In the genomic region with DNA sequence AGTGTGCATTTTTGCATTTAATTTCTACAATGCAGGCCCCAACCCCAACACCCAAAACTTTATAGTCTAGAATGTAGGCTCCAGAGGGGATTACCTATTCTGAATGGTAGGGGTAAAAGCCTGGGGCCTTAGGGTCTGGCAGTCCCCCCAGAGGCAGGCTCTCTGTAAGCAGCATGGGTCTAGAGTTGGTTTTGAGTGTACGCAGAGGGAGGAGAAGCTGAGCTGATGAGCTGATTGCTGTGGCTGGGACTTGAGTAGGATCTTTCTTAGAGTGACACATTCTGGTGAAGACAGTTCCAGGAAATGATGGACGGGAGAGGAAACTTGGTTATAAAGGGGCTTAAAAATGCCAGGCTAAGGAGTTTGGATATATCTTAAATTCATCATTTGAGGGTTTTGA, we compare ENCODE assay signal across 11 cellular contexts. TPM values are rescaled to one million over a fixed set of nuclear protein-coding genes. Genes with fewer than 3 reads are reported as not detected.
DNase-seq lines count a peak whose midpoint lies in the region; ATAC-seq lines count a peak whose summit lies in the region.
"Had no signal": no experiment of that assay in that cellular context is flagged by ENCODE, and none has a peak within 500 bp of the region (broad histone marks: within the 10 kb centered on the region; RNA-seq: fewer than 3 reads in every experiment).

No MANE protein-coding gene starts in this region.

- H3K27ac Mint-ChIP-seq in activated naive CD4-positive, alpha-beta T cell treated with anti-CD3 and anti-CD28 coated beads for 36 hours = peak overlapping the region; percentile 27
- peak overlapping the region; percentile 93 for H3K27ac Mint-ChIP-seq in activated T-helper 2 cell treated with anti-CD3 and anti-CD28 coated beads, Interferon-gamma antibody, Interleukin-2, Interleukin-4, amounts not matched to agents 10 μg/mL and 5 μg/mL and 100 μg/mL, durations not matched to agents 14 hours and 24 hours and 36 hours
- peak overlapping the region; percentile 22 for H3K27ac Mint-ChIP-seq in memory B cell

- no peaks in the 10 kb centered on the region for H3K27me3 Mint-ChIP-seq in activated naive CD4-positive, alpha-beta T cell treated with anti-CD3 and anti-CD28 coated beads for 36 hours (ENCODE audit: low read depth)
- H3K27me3 Mint-ChIP-seq in activated T-helper 2 cell treated with anti-CD3 and anti-CD28 coated beads, Interferon-gamma antibody, Interleukin-2, Interleukin-4, amounts not matched to agents 10 μg/mL and 5 μg/mL and 100 μg/mL, durations not matched to agents 14 hours and 24 hours and 36 hours (ENCODE audit: low read depth) = no peaks in the 10 kb centered on the region
- H3K27me3 Mint-ChIP-seq in memory B cell = no peaks in the 10 kb centered on the region

- DNase-seq in activated naive CD4-positive, alpha-beta T cell treated with anti-CD3 and anti-CD28 coated beads for 36 hours = peak; percentile 44
- no peak for DNase-seq in activated naive CD4-positive, alpha-beta T cell (lab: John Stamatoyannopoulos, UW)
- no peak for DNase-seq in activated T-helper 2 cell treated with anti-CD3 and anti-CD28 coated beads, Interferon-gamma antibody, Interleukin-2, Interleukin-4, amounts not matched to agents 10 μg/mL and 5 μg/mL and 100 μg/mL, durations not matched to agents 14 hours and 24 hours and 36 hours (ENCODE audit: low spot score)
- no peak for DNase-seq in memory B cell (ENCODE audit: low spot score in 2 of 2)
- no peak for DNase-seq in effector memory CD4-positive, alpha-beta T cell
- no peak for DNase-seq in NCI-H1105 (lab: John Stamatoyannopoulos, UW)
- DNase-seq: activated gamma-delta T cell treated with Interleukin-2 at 50 U/mL for 16 hours, NCI-H446 had no signal

- H3K27ac ChIP-seq in stomach smooth muscle (ENCODE audit: low read length) = peak overlapping the region; percentile 100
- H3K27ac ChIP-seq in effector memory CD4-positive, alpha-beta T cell (ENCODE audit: insufficient read depth, low read length, poor library complexity, severe bottlenecking) = no peak overlapping the region

- H3K27me3 ChIP-seq in stomach smooth muscle (ENCODE audit: control insufficient read depth in 1 of 2, insufficient read depth in 2 of 2, low read length in 2 of 2) = no peaks in the 10 kb centered on the region
- no peaks in the 10 kb centered on the region for H3K27me3 ChIP-seq in effector memory CD4-positive, alpha-beta T cell (replicated peaks; ENCODE audit: control insufficient read depth, insufficient read depth, low read length, poor library complexity, severe bottlenecking)

- H3K36me3 Mint-ChIP-seq in activated naive CD4-positive, alpha-beta T cell treated with anti-CD3 and anti-CD28 coated beads for 36 hours (ENCODE audit: low read depth) = peaks cover 11% of the 10 kb centered on the region
- peaks cover 30% of the 10 kb centered on the region for H3K36me3 Mint-ChIP-seq in activated T-helper 2 cell treated with anti-CD3 and anti-CD28 coated beads, Interferon-gamma antibody, Interleukin-2, Interleukin-4, amounts not matched to agents 10 μg/mL and 5 μg/mL and 100 μg/mL, durations not matched to agents 14 hours and 24 hours and 36 hours (ENCODE audit: low read depth)
- H3K36me3 Mint-ChIP-seq in memory B cell = peaks cover 6% of the 10 kb centered on the region

- intact Hi-C loops in activated naive CD4-positive, alpha-beta T cell treated with anti-CD3 and anti-CD28 coated beads for 36 hours (cut with micrococcal nuclease) = loop anchor here (10.0 kb wide), 1 partner anchor 181 kb away; no protein-coding TSS in a partner anchor
- intact Hi-C loops in activated T-helper 2 cell treated with anti-CD3 and anti-CD28 coated beads, Interferon-gamma antibody, Interleukin-2, Interleukin-4, amounts not matched to agents 10 μg/mL and 5 μg/mL and 100 μg/mL, durations not matched to agents 14 hours and 24 hours and 36 hours (cut with micrococcal nuclease) = loop anchor here (1.0 to 10.0 kb wide), 8 partner anchors 9 to 799 kb away; no protein-coding TSS in a partner anchor

- H3K9me3 ChIP-seq in stomach smooth muscle (ENCODE audit: control insufficient read depth in 2 of 2, low read length in 2 of 2) = no peaks in the 10 kb centered on the region
- H3K9me3 ChIP-seq in effector memory CD4-positive, alpha-beta T cell (ENCODE audit: control insufficient read depth, low read length) = no peaks in the 10 kb centered on the region

- H3K9ac ChIP-seq in stomach smooth muscle (ENCODE audit: low read length in 2 of 2) = peak overlapping the region; percentile 69 to 96

- no peak overlapping the region for H3K4me3 Mint-ChIP-seq in activated naive CD4-positive, alpha-beta T cell treated with anti-CD3 and anti-CD28 coated beads for 36 hours
- H3K4me3 Mint-ChIP-seq in activated T-helper 2 cell treated with anti-CD3 and anti-CD28 coated beads, Interferon-gamma antibody, Interleukin-2, Interleukin-4, amounts not matched to agents 10 μg/mL and 5 μg/mL and 100 μg/mL, durations not matched to agents 14 hours and 24 hours and 36 hours (ENCODE audit: low read depth) = peak overlapping the region; percentile 90
- no peak overlapping the region for H3K4me3 Mint-ChIP-seq in memory B cell

- CTCF ChIA-PET in activated naive CD4-positive, alpha-beta T cell treated with anti-CD3 and anti-CD28 coated beads for 36 hours (lab: Charles Lee) = interaction anchor here (1.3 kb wide), 1 partner anchor 10 kb away, joined by 3 read pairs; no protein-coding TSS in a partner anchor

- H3K9me3 Mint-ChIP-seq in activated naive CD4-positive, alpha-beta T cell treated with anti-CD3 and anti-CD28 coated beads for 36 hours = no peaks in the 10 kb centered on the region
- H3K9me3 Mint-ChIP-seq in activated T-helper 2 cell treated with anti-CD3 and anti-CD28 coated beads, Interferon-gamma antibody, Interleukin-2, Interleukin-4, amounts not matched to agents 10 μg/mL and 5 μg/mL and 100 μg/mL, durations not matched to agents 14 hours and 24 hours and 36 hours = no peaks in the 10 kb centered on the region
- no peaks in the 10 kb centered on the region for H3K9me3 Mint-ChIP-seq in memory B cell

- H3K4me1 ChIP-seq in stomach smooth muscle (ENCODE audit: control insufficient read depth, insufficient read depth, low read length) = peaks cover 62% of the 10 kb centered on the region
- peaks cover 22% of the 10 kb centered on the region for H3K4me1 ChIP-seq in effector memory CD4-positive, alpha-beta T cell (ENCODE audit: control insufficient read depth, insufficient read depth, low read length, poor library complexity, severe bottlenecking)

- H3K4me1 Mint-ChIP-seq in activated naive CD4-positive, alpha-beta T cell treated with anti-CD3 and anti-CD28 coated beads for 36 hours (ENCODE audit: low read depth) = peaks cover 61% of the 10 kb centered on the region
- H3K4me1 Mint-ChIP-seq in activated T-helper 2 cell treated with anti-CD3 and anti-CD28 coated beads, Interferon-gamma antibody, Interleukin-2, Interleukin-4, amounts not matched to agents 10 μg/mL and 5 μg/mL and 100 μg/mL, durations not matched to agents 14 hours and 24 hours and 36 hours (ENCODE audit: low read depth) = peaks cover 68% of the 10 kb centered on the region
- peaks cover 49% of the 10 kb centered on the region for H3K4me1 Mint-ChIP-seq in memory B cell

- no peak for ATAC-seq in memory B cell (ENCODE audit: low read depth)
- no peak for ATAC-seq in GM18511 (IDR thresholded peaks at IDR 0.05; ENCODE audit: unreplicated experiment)
- ATAC-seq: K562 had no signal

- H3K4me3 ChIP-seq in stomach smooth muscle (ENCODE audit: low read length in 2 of 2) = peak overlapping the region; percentile 94
- H3K4me3 ChIP-seq in effector memory CD4-positive, alpha-beta T cell (ENCODE audit: insufficient read depth, low read depth, low read length, poor library complexity, severe bottlenecking) = no peak overlapping the region
- H3K4me3 ChIP-seq: K562 had no signal

- H3K36me3 ChIP-seq in stomach smooth muscle (ENCODE audit: control insufficient read depth in 2 of 2, insufficient read depth in 2 of 2, low read length in 2 of 2) = peaks cover 0 to 2% of the 10 kb centered on the region in 2 donors
- H3K36me3 ChIP-seq in effector memory CD4-positive, alpha-beta T cell (ENCODE audit: control insufficient read depth, insufficient read depth, low read length) = no peaks in the 10 kb centered on the region

RNA-seq across cellular contexts. Expression of gene LPP, which starts 2.1 kb away (rescaled TPM):
- total RNA-seq in activated naive CD4-positive, alpha-beta T cell treated with anti-CD3 and anti-CD28 coated beads for 36 hours = 10 to 100 TPM; 27.5 to 31.8 TPM
- 54.5 and 59.0 TPM in 2 replicates for total RNA-seq in activated T-helper 2 cell treated with anti-CD3 and anti-CD28 coated beads, Interferon-gamma antibody, Interleukin-2, Interleukin-4, amounts not matched to agents 10 μg/mL and 5 μg/mL and 100 μg/mL, durations not matched to agents 14 hours and 24 hours and 36 hours

Comparison
In these comparisons a context has a peak if more than half of its experiments do, and no peak if none do; other contexts are left out.
1. H3K27ac Mint-ChIP-seq: peak in every context shown above with its lines; median percentile 93 in activated T-helper 2 cell treated with anti-CD3 and anti-CD28 coated beads, Interferon-gamma antibody, Interleukin-2, Interleukin-4, amounts not matched to agents 10 μg/mL and 5 μg/mL and 100 μg/mL, durations not matched to agents 14 hours and 24 hours and 36 hours; 27 in activated naive CD4-positive, alpha-beta T cell treated with anti-CD3 and anti-CD28 coated beads for 36 hours; 22 in memory B cell.